Comparison of ENCODE assay signal across 27 cellular contexts in the genomic region with DNA sequence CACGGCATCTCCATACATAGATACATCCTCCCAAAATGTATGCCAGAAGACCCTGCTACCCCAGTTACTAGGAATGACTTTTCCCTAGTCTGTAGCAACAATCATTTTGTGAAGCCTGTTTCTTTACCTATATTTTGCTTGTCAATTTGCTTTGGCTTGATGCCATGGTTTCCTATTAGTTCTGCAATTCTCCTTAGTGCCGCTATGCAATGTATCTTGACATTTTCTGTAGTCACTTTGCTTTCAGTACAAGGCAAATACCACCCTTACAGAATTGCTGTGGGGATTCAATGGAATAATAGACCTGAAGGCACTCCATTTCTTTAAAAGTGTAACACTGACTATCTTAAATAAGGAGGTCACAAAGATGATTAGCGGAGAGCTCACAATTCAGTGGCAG.
DNase-seq lines count a peak whose midpoint lies in the region; TF ChIP-seq lines count a peak whose summit lies in the region.
"Had no signal": no experiment of that assay in that cellular context is flagged by ENCODE, and none has a peak within 500 bp of the region (broad histone marks: within the 10 kb centered on the region; RNA-seq: fewer than 3 reads in every experiment).

No MANE protein-coding gene starts in this region.

- no peak overlapping the region for H3K4me3 Mint-ChIP-seq in neural progenitor cell
- H3K4me3 Mint-ChIP-seq: CD4-positive, alpha-beta memory T cell; T-cell had no signal

- H3K27me3 ChIP-seq in neural progenitor cell = no peaks in the 10 kb centered on the region
- H3K27me3 ChIP-seq: BLaER1 treated with 17β-estradiol and CSF1 and Interleukin-3, amounts not matched to agents 10 nM and 100 nM; MG63; SJSA1 had no signal

- no peak overlapping the region for H3K27ac Mint-ChIP-seq in neural progenitor cell
- H3K27ac Mint-ChIP-seq: CD4-positive, alpha-beta memory T cell; T-cell had no signal

- no peak overlapping the region for H3K4me2 ChIP-seq in neural progenitor cell
- H3K4me2 ChIP-seq: A549; BLaER1 treated with 17β-estradiol and CSF1 and Interleukin-3, amounts not matched to agents 10 nM and 100 nM had no signal

- H3K4me1 Mint-ChIP-seq in neural progenitor cell = peaks cover 10% of the 10 kb centered on the region
- H3K4me1 Mint-ChIP-seq: CD4-positive, alpha-beta memory T cell; T-cell had no signal

- peak overlapping the region; percentile 60 for H2AFZ ChIP-seq in neural progenitor cell (replicated peaks)

- H3K9me3 ChIP-seq in neural progenitor cell (ENCODE audit: low read depth) = peaks cover 14% of the 10 kb centered on the region
- H3K9me3 ChIP-seq: SJSA1 had no signal

- H3K4me1 ChIP-seq in neural progenitor cell = peaks cover 7% of the 10 kb centered on the region
- H3K4me1 ChIP-seq: A549; BLaER1 treated with 17β-estradiol and CSF1 and Interleukin-3, amounts not matched to agents 10 nM and 100 nM; Caco-2 had no signal

- H3K9me3 Mint-ChIP-seq in neural progenitor cell = peaks cover 37% of the 10 kb centered on the region

- DNase-seq in SHP77 (lab: John Stamatoyannopoulos, UW) = peak; percentile 6 to 36
- DNase-seq in SHP77 treated with DMSO at 0.1 percent for 48 hours (lab: John Stamatoyannopoulos, UW) = no peak
- DNase-seq in LNCaP clone FGC (ENCODE audit: low read depth) = peak; percentile 45
- peak; percentile 21 for DNase-seq in NCI-H748 treated with DMSO at 0.1 percent for 48 hours (lab: John Stamatoyannopoulos, UW)
- no peak for DNase-seq in neural progenitor cell (ENCODE audit: low spot score)
- no peak for DNase-seq in NCI-H128 (lab: John Stamatoyannopoulos, UW; ENCODE audit: unreplicated experiment)
- no peak for DNase-seq in stimulated activated CD4-positive, alpha-beta T cell treated with anti-CD3 and anti-CD28 coated beads, Interleukin-2, amount 100 ng/mL, for 24 hours
- DNase-seq in activated naive CD4-positive, alpha-beta T cell treated with Interleukin-2 at 50 U/mL for 16 hours = no peak
- DNase-seq: AML-193; Caco-2; CD4-positive, alpha-beta memory T cell; DMS79 treated with DMSO at 0.1 percent for 48 hours; GF-D8; HCEC 1CT; Kasumi-1; MG63; NCI-H1048; NCI-H1417 treated with DMSO at 0.1 percent for 48 hours; NCI-H187 treated with DMSO at 0.1 percent for 48 hours; NCI-H526 treated with DMSO at 0.1 percent for 48 hours; NK-92 treated with Interleukin-12 subunit alpha and Interleukin-12 subunit beta, amount 100 ng/mL, for 24 hours; PC-3; T-cell had no signal

- no peak overlapping the region for H3K9ac ChIP-seq in neural progenitor cell
- H3K9ac ChIP-seq: BLaER1 treated with 17β-estradiol and CSF1 and Interleukin-3, amounts not matched to agents 10 nM and 100 nM had no signal

- peak; percentile 21; the same call in 1 of the 2 replicates for TF ChIP-seq CTCF in LNCaP clone FGC (IDR thresholded peaks at IDR 0.05; ENCODE audit: control insufficient read depth, extremely low read depth, insufficient read depth)
- TF ChIP-seq CTCF in neural progenitor cell (IDR thresholded peaks at IDR 0.05) = no peak

- H3K79me2 ChIP-seq in neural progenitor cell (ENCODE audit: low read depth) = no peaks in the 10 kb centered on the region

- H3K27ac ChIP-seq in neural progenitor cell = no peak overlapping the region
- H3K27ac ChIP-seq: A549; BLaER1 treated with 17β-estradiol and CSF1 and Interleukin-3, amounts not matched to agents 10 nM and 100 nM; HL-60; SJSA1 had no signal

- no peaks in the 10 kb centered on the region for H3F3A ChIP-seq in neural progenitor cell (ENCODE audit: low read depth)

- H3K36me3 Mint-ChIP-seq in neural progenitor cell = peaks cover 7% of the 10 kb centered on the region
- H3K36me3 Mint-ChIP-seq: CD4-positive, alpha-beta memory T cell; T-cell had no signal

- no peaks in the 10 kb centered on the region for H4K20me1 ChIP-seq in neural progenitor cell (ENCODE audit: low read depth)
- H4K20me1 ChIP-seq: BLaER1 treated with 17β-estradiol and CSF1 and Interleukin-3, amounts not matched to agents 10 nM and 100 nM had no signal

- no peaks in the 10 kb centered on the region for H3K36me3 ChIP-seq in neural progenitor cell
- H3K36me3 ChIP-seq: BLaER1 treated with 17β-estradiol and CSF1 and Interleukin-3, amounts not matched to agents 10 nM and 100 nM; MG63; SJSA1 had no signal

- H3K4me3 ChIP-seq in LNCaP clone FGC (ENCODE audit: low read depth, low read length) = no peak overlapping the region
- no peak overlapping the region for H3K4me3 ChIP-seq in neural progenitor cell
- H3K4me3 ChIP-seq: A549; BLaER1 treated with 17β-estradiol and CSF1 and Interleukin-3, amounts not matched to agents 10 nM and 100 nM; MG63; SJSA1 had no signal

- peaks cover 4% of the 10 kb centered on the region for H3K27me3 Mint-ChIP-seq in neural progenitor cell (ENCODE audit: insufficient read depth, low read depth)
- H3K27me3 Mint-ChIP-seq: CD4-positive, alpha-beta memory T cell; T-cell had no signal

Comparison
In these comparisons a context has a peak if more than half of its experiments do, and no peak if none do; other contexts are left out.
1. DNase-seq: peak in SHP77 (2 of 2), LNCaP clone FGC (single experiment) and NCI-H748 treated with DMSO at 0.1 percent for 48 hours (single experiment); none in SHP77 treated with DMSO at 0.1 percent for 48 hours (single experiment), neural progenitor cell (single experiment), NCI-H128 (single experiment), stimulated activated CD4-positive, alpha-beta T cell treated with anti-CD3 and anti-CD28 coated beads, Interleukin-2, amount 100 ng/mL, for 24 hours (0 of 2) and activated naive CD4-positive, alpha-beta T cell treated with Interleukin-2 at 50 U/mL for 16 hours (single experiment).